Comparison of ENCODE assay signal across 1 cellular context in the genomic region with DNA sequence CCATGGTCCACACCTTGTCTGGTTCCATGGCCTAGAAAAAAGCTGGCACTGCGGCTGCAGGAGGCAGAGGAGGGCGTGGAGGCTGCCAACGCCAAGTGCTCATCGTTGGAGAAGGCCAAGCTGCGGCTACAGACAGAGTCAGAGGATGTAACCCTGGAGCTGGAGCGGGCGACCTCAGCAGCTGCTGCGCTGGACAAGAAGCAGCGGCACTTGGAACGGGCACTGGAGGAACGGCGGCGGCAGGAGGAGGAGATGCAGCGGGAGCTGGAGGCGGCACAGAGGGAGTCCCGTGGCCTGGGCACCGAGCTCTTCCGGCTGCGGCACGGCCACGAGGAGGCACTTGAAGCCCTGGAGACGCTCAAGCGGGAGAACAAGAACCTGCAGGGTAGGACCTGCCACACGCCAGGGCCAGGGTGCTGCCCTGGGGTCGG.
TF ChIP-seq lines count a peak whose summit lies in the region.

No MANE protein-coding gene starts in this region.

TF ChIP-seq in H1, 55 proteins besides CTCF, POLR2A, EP300 and RAD21:
- TF ChIP-seq GABPA (IDR thresholded peaks at IDR 0.05; ENCODE audit: borderline replicate concordance, insufficient read depth, low read length), result no peak
- TF ChIP-seq SIX5 (IDR thresholded peaks at IDR 0.05; ENCODE audit: low read depth, low read length), result no peak
- TF ChIP-seq SP2 (IDR thresholded peaks at IDR 0.05; ENCODE audit: low read length), result no peak
- no peak for TF ChIP-seq RFX5 (IDR thresholded peaks at IDR 0.05; ENCODE audit: borderline replicate concordance, low read depth, low read length)
- TF ChIP-seq, protein P1, sequence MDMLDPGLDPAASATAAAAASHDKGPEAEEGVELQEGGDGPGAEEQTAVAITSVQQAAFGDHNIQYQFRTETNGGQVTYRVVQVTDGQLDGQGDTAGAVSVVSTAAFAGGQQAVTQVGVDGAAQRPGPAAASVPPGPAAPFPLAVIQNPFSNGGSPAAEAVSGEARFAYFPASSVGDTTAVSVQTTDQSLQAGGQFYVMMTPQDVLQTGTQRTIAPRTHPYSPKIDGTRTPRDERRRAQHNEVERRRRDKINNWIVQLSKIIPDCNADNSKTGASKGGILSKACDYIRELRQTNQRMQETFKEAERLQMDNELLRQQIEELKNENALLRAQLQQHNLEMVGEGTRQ (IDR thresholded peaks at IDR 0.05; ENCODE audit: low read length), result no peak
- no peak for TF ChIP-seq SUZ12 (IDR thresholded peaks at IDR 0.05; ENCODE audit: low read length)
- no peak for TF ChIP-seq BCL11A (IDR thresholded peaks at IDR 0.05; ENCODE audit: low read depth in 2 of 2, low read length in 2 of 2)
- TF ChIP-seq TBP (IDR thresholded peaks at IDR 0.05; ENCODE audit: low read depth, low read length), result no peak
- TF ChIP-seq KDM1A (IDR thresholded peaks at IDR 0.05; ENCODE audit: borderline replicate concordance, low read length), result no peak
- no peak for TF ChIP-seq JUND (IDR thresholded peaks at IDR 0.05; ENCODE audit: low read length)
- TF ChIP-seq BRCA1 (IDR thresholded peaks at IDR 0.05; ENCODE audit: low read depth, low read length), result no peak
- no peak for TF ChIP-seq YY1 (IDR thresholded peaks at IDR 0.05; ENCODE audit: low read depth, low read length)
- no peak for TF ChIP-seq SRF (IDR thresholded peaks at IDR 0.05; ENCODE audit: low read depth, low read length)
- TF ChIP-seq, protein P2, sequence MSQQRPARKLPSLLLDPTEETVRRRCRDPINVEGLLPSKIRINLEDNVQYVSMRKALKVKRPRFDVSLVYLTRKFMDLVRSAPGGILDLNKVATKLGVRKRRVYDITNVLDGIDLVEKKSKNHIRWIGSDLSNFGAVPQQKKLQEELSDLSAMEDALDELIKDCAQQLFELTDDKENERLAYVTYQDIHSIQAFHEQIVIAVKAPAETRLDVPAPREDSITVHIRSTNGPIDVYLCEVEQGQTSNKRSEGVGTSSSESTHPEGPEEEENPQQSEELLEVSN (IDR thresholded peaks at IDR 0.05), result no peak
- no peak for TF ChIP-seq CEBPB (IDR thresholded peaks at IDR 0.05; ENCODE audit: low read depth, low read length)
- TF ChIP-seq CHD2 (IDR thresholded peaks at IDR 0.05; ENCODE audit: low read length), result no peak
- TF ChIP-seq, protein P3, sequence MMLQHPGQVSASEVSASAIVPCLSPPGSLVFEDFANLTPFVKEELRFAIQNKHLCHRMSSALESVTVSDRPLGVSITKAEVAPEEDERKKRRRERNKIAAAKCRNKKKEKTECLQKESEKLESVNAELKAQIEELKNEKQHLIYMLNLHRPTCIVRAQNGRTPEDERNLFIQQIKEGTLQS (IDR thresholded peaks at IDR 0.05; ENCODE audit: insufficient read depth, low read depth, low read length), result no peak
